ENCODE assay signal across 9 cellular contexts in the genomic region with DNA sequence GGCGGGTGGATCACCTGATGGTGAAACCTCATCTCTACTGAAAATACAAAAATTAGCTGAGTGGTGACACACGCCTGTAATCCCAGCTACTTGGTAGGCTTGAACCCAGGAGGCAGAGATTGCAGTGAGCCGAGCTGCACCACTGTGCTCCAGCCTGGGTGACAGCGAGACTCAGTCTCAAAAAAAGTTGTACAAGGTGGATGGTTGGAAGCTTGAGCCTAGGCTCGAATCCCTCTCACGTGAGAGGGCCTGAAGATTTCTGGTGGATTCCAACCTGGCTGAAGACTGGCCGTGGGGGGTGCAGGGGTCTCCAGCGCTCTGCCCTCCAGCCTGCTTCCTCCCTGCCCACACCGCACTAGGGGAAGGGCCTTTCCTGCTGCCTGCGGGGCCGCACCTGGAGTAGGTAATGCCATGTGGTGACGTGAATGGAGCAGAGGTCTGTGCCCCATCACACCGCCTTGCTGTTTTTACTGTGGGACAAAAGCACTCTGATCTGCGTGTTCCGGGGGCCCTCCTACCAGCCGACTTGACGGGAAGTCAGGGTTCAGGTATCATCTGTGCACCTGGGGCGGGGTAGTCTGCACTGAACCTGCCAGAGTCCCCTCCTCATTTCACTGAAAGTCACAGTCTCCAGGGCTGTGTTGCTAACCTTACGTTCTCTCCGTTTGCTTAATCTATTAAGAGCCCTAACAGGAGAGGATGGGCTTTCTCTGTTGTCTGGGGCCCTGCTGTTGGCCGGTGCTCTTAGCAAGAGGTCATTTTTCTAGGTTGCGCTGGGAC. TPM values are rescaled to one million over a fixed set of nuclear protein-coding genes. Genes with fewer than 3 reads are reported as not detected.
DNase-seq lines count a peak whose midpoint lies in the region; ATAC-seq, FAIRE-seq and TF ChIP-seq lines count a peak whose summit lies in the region.
"Had no signal": no experiment of that assay in that cellular context is flagged by ENCODE, and none has a peak within 500 bp of the region (broad histone marks: within the 10 kb centered on the region; RNA-seq: fewer than 3 reads in every experiment).

No MANE protein-coding gene starts in this region.

- intact Hi-C loops in spleen (cut with DNase I; ENCODE audit: low total_unique reads) = no loop called here

- H3K27me3 ChIP-seq in CD8-positive, alpha-beta memory T cell (ENCODE audit: insufficient read depth, low read length, poor library complexity, severe bottlenecking) = no peaks in the 10 kb centered on the region
- no peaks in the 10 kb centered on the region; the same call in 1 of the 2 replicates for H3K27me3 ChIP-seq in HUES6 (ENCODE audit: control insufficient read depth, insufficient read depth, low read length)
- H3K27me3 ChIP-seq in iPS-18a (ENCODE audit: control insufficient read depth, insufficient read depth, low read length) = no peaks in the 10 kb centered on the region
- H3K27me3 ChIP-seq in gastroesophageal sphincter = peaks cover 19% of the 10 kb centered on the region
- H3K27me3 ChIP-seq in spleen (replicated peaks in 1 of 7) = peaks cover 0 to 12% (median 0%) of the 10 kb centered on the region in 7 donors

- no peak for FAIRE-seq in RCC 7860 (lab: Jason Lieb, UNC)
- FAIRE-seq: GM18507 had no signal

- POLR2A ChIA-PET in CD8-positive, alpha-beta memory T cell (lab: Charles Lee) = interaction anchor here (0.6 kb wide), 1 partner anchor 42 kb away, joined by 3 read pairs; no protein-coding TSS in a partner anchor
- POLR2A ChIA-PET in activated CD4-positive, alpha-beta memory T cell treated with anti-CD3 and anti-CD28 coated beads, Interleukin-2, amount 10 ng/mL, durations not matched to agents 7 days and 5 days (lab: Charles Lee) = interaction anchor here (0.5 to 2.4 kb wide), 6 partner anchors 10 to 249 kb away, joined by 3 to 11 read pairs (median 4); a partner anchor contains a TSS

- TF ChIP-seq POLR2A in gastroesophageal sphincter (IDR thresholded peaks at IDR 0.05) (no peak), spleen (IDR thresholded peaks at IDR 0.05) (no peak)

- peak overlapping the region in 7 of 8 donors; percentile 18 to 100 (median 76) for H3K27ac Mint-ChIP-seq in CD8-positive, alpha-beta memory T cell
- H3K27ac Mint-ChIP-seq in activated CD4-positive, alpha-beta memory T cell treated with anti-CD3 and anti-CD28 coated beads, Interleukin-2, amount 10 ng/mL, durations not matched to agents 7 days and 5 days = peak overlapping the region; percentile 23

- H3K36me3 ChIP-seq in CD8-positive, alpha-beta memory T cell (ENCODE audit: insufficient read depth, low read length) = peaks cover 39% of the 10 kb centered on the region
- H3K36me3 ChIP-seq in HUES6 (ENCODE audit: control insufficient read depth, insufficient read depth, low read length) (peaks cover 43% of the 10 kb centered on the region), iPS-18a (ENCODE audit: control insufficient read depth, low read depth, low read length) (peaks cover 33% of the 10 kb centered on the region), gastroesophageal sphincter (peaks cover 0 to 40% of the 10 kb centered on the region in 2 donors), spleen (peaks cover 0 to 43% (median 36%) of the 10 kb centered on the region in 6 donors)

- TF ChIP-seq EP300 in gastroesophageal sphincter (IDR thresholded peaks at IDR 0.05) = no peak

- WGBS in gastroesophageal sphincter (ENCODE audit: low coverage in 1 of 2), 2 donors = 41 to 56% methylated on average over 5 to 9 of the region's 22 CpGs
- 63 to 84% (median 71%) methylated on average over 21 to 22 of the region's 22 CpGs for WGBS in spleen, 5 donors

- peaks cover 14 to 52% (median 17%) of the 10 kb centered on the region in 3 donors for H3K36me3 Mint-ChIP-seq in CD8-positive, alpha-beta memory T cell
- peaks cover 46% of the 10 kb centered on the region for H3K36me3 Mint-ChIP-seq in activated CD4-positive, alpha-beta memory T cell treated with anti-CD3 and anti-CD28 coated beads, Interleukin-2, amount 10 ng/mL, durations not matched to agents 7 days and 5 days (ENCODE audit: low read depth)

- no peaks in the 10 kb centered on the region for H3K9me3 ChIP-seq in CD8-positive, alpha-beta memory T cell (ENCODE audit: low read length)
- no peaks in the 10 kb centered on the region for H3K9me3 ChIP-seq in HUES6 (ENCODE audit: control insufficient read depth, insufficient read depth, low read depth, low read length)
- no peaks in the 10 kb centered on the region for H3K9me3 ChIP-seq in iPS-18a (ENCODE audit: control insufficient read depth, low read depth, low read length)
- H3K9me3 ChIP-seq in gastroesophageal sphincter = no peaks in the 10 kb centered on the region
- H3K9me3 ChIP-seq in spleen = no peaks in the 10 kb centered on the region

- ATAC-seq in gastroesophageal sphincter = no peak
- no peak for ATAC-seq in HG02642 (IDR thresholded peaks at IDR 0.05; ENCODE audit: poor library complexity, unreplicated experiment)

- no peak for DNase-seq in CD8-positive, alpha-beta memory T cell
- no peak for DNase-seq in activated CD4-positive, alpha-beta memory T cell treated with anti-CD3 and anti-CD28 coated beads, Interleukin-2, amount 10 ng/mL, durations not matched to agents 7 days and 5 days
- DNase-seq in spleen = no peak
- no peak for DNase-seq in RCC 7860 (ENCODE audit: low spot score)

- peaks cover 50% of the 10 kb centered on the region for H3K4me1 ChIP-seq in CD8-positive, alpha-beta memory T cell (ENCODE audit: insufficient read depth, low read length)
- H3K4me1 ChIP-seq in HUES6 (ENCODE audit: control insufficient read depth, insufficient read depth, low read length) = peaks cover 39% of the 10 kb centered on the region
- H3K4me1 ChIP-seq in iPS-18a (ENCODE audit: control insufficient read depth, low read depth, low read length) = peaks cover 17% of the 10 kb centered on the region
- H3K4me1 ChIP-seq in gastroesophageal sphincter = peaks cover 0 to 59% (median 27%) of the 10 kb centered on the region in 3 donors
- H3K4me1 ChIP-seq in spleen = peaks cover 27 to 64% (median 57%) of the 10 kb centered on the region in 6 donors

- peaks cover 49 to 64% (median 54%) of the 10 kb centered on the region in 3 donors for H3K4me1 Mint-ChIP-seq in CD8-positive, alpha-beta memory T cell
- peaks cover 50% of the 10 kb centered on the region for H3K4me1 Mint-ChIP-seq in activated CD4-positive, alpha-beta memory T cell treated with anti-CD3 and anti-CD28 coated beads, Interleukin-2, amount 10 ng/mL, durations not matched to agents 7 days and 5 days

- CTCF ChIA-PET in CD8-positive, alpha-beta memory T cell (lab: Charles Lee) = interaction anchor here (1.1 kb wide), 1 partner anchor 77 kb away, joined by 3 read pairs; no protein-coding TSS in a partner anchor
- CTCF ChIA-PET in activated CD4-positive, alpha-beta memory T cell treated with anti-CD3 and anti-CD28 coated beads, Interleukin-2, amount 10 ng/mL, durations not matched to agents 7 days and 5 days (lab: Charles Lee) = interaction anchor here (1.4 to 1.5 kb wide), 2 partner anchors 136 to 251 kb away, joined by 4 read pairs; no protein-coding TSS in a partner anchor

- H3K27ac ChIP-seq in CD8-positive, alpha-beta memory T cell (ENCODE audit: low read depth, low read length) = no peak overlapping the region
- no peak overlapping the region; the same call in 1 of the 2 replicates for H3K27ac ChIP-seq in HUES6 (ENCODE audit: low read depth, low read length)
- H3K27ac ChIP-seq in iPS-18a (ENCODE audit: low read length) = no peak overlapping the region
- peak overlapping the region in 1 of 4 donors; percentile 25 for H3K27ac ChIP-seq in gastroesophageal sphincter
- H3K27ac ChIP-seq in spleen = no peak overlapping the region

- TF ChIP-seq CTCF in gastroesophageal sphincter (IDR thresholded peaks at IDR 0.05) (no peak), spleen (IDR thresholded peaks at IDR 0.05 in 8 of 11, conservative IDR thresholded peaks at IDR 0.05 in 3 of 11) (no peak)

- H3K27me3 Mint-ChIP-seq in CD8-positive, alpha-beta memory T cell = no peaks in the 10 kb centered on the region
- H3K27me3 Mint-ChIP-seq in activated CD4-positive, alpha-beta memory T cell treated with anti-CD3 and anti-CD28 coated beads, Interleukin-2, amount 10 ng/mL, durations not matched to agents 7 days and 5 days = no peaks in the 10 kb centered on the region

- H3K4me3 ChIP-seq in CD8-positive, alpha-beta memory T cell (ENCODE audit: low read length) = no peak overlapping the region
- peak overlapping the region; percentile 51 for H3K4me3 ChIP-seq in HUES6 (ENCODE audit: low read depth, low read length)
- peak overlapping the region; percentile 15 for H3K4me3 ChIP-seq in iPS-18a (ENCODE audit: low read length)
- H3K4me3 ChIP-seq in gastroesophageal sphincter = no peak overlapping the region
- H3K4me3 ChIP-seq in spleen = no peak overlapping the region

- H3K9ac ChIP-seq in HUES6 (ENCODE audit: low read length) = peak overlapping the region; percentile 24
- H3K9ac ChIP-seq in iPS-18a (ENCODE audit: low read length) = peak overlapping the region; percentile 34

- peak overlapping the region; percentile 23 to 99 (median 57) for H3K4me3 Mint-ChIP-seq in CD8-positive, alpha-beta memory T cell
- H3K4me3 Mint-ChIP-seq in activated CD4-positive, alpha-beta memory T cell treated with anti-CD3 and anti-CD28 coated beads, Interleukin-2, amount 10 ng/mL, durations not matched to agents 7 days and 5 days = no peak overlapping the region

- H3K9me3 Mint-ChIP-seq in CD8-positive, alpha-beta memory T cell = no peaks in the 10 kb centered on the region
- no peaks in the 10 kb centered on the region for H3K9me3 Mint-ChIP-seq in activated CD4-positive, alpha-beta memory T cell treated with anti-CD3 and anti-CD28 coated beads, Interleukin-2, amount 10 ng/mL, durations not matched to agents 7 days and 5 days

RNA-seq across cellular contexts. Expression of a gene that starts 4.2 kb away (rescaled TPM):
- total RNA-seq in CD8-positive, alpha-beta memory T cell = 1,000 to 10,000 TPM; 2,710 to 2,878 TPM
- 5,211 TPM for polyA plus RNA-seq in CD8-positive, alpha-beta memory T cell
- 1,000 to 10,000 TPM; 2,083 to 2,114 TPM for total RNA-seq in activated CD4-positive, alpha-beta memory T cell treated with anti-CD3 and anti-CD28 coated beads, Interleukin-2, amount 10 ng/mL, durations not matched to agents 7 days and 5 days
- total RNA-seq in gastroesophageal sphincter (1,000 to 10,000 TPM; 2,888 to 7,342 (median 4,676) TPM), spleen (1,000 to 10,000 TPM; 2,154 to 6,842 (median 2,799) TPM)
- over 10,000 TPM; 13,171 to 16,278 (median 14,011) TPM for polyA plus RNA-seq in spleen

RNA-seq across cellular contexts. Expression of a gene that starts 10.9 kb away (rescaled TPM):
- total RNA-seq in CD8-positive, alpha-beta memory T cell = 1 to 10 TPM; 3.2 to 6.1 TPM
- polyA plus RNA-seq in CD8-positive, alpha-beta memory T cell = 12.9 TPM
- 1 to 10 TPM; 3.3 to 4.4 TPM for total RNA-seq in activated CD4-positive, alpha-beta memory T cell treated with anti-CD3 and anti-CD28 coated beads, Interleukin-2, amount 10 ng/mL, durations not matched to agents 7 days and 5 days
- 1 to 10 TPM in 1 of 4 donors, under 1 TPM in 1, not detected in 2; 0.67 to 1.8 TPM for total RNA-seq in gastroesophageal sphincter
- 1 to 10 TPM in 3 of 7 donors, under 1 TPM in 3, not detected in 1; 0.37 to 2.2 (median 1.0) TPM for total RNA-seq in spleen
- polyA plus RNA-seq in spleen = 1 to 10 TPM; 2.9 to 4.3 (median 3.7) TPM

RNA-seq across cellular contexts. Expression of a gene that starts 48.8 kb away (rescaled TPM):
- total RNA-seq in CD8-positive, alpha-beta memory T cell = not detected
- not detected for polyA plus RNA-seq in CD8-positive, alpha-beta memory T cell
- total RNA-seq in activated CD4-positive, alpha-beta memory T cell treated with anti-CD3 and anti-CD28 coated beads, Interleukin-2, amount 10 ng/mL, durations not matched to agents 7 days and 5 days = not detected
- total RNA-seq in gastroesophageal sphincter (under 1 TPM in 1 of 4 donors, not detected in 3; 0.54 TPM), spleen (10 to 100 TPM in 1 of 7 donors, 1 to 10 TPM in 5, under 1 TPM in 1; 0.57 to 39.5 (median 4.0) TPM)
- polyA plus RNA-seq in spleen = 1 to 10 TPM in 1 of 3 donors, under 1 TPM in 2; 0.33 to 2.0 (median 0.83) TPM

RNA-seq across cellular contexts. Expression of a gene that starts 56.5 kb away (rescaled TPM):
- total RNA-seq in CD8-positive, alpha-beta memory T cell = 10 to 100 TPM; 77.4 to 79.5 TPM
- 48.2 TPM for polyA plus RNA-seq in CD8-positive, alpha-beta memory T cell
- 10 to 100 TPM; 73.9 to 77.9 TPM for total RNA-seq in activated CD4-positive, alpha-beta memory T cell treated with anti-CD3 and anti-CD28 coated beads, Interleukin-2, amount 10 ng/mL, durations not matched to agents 7 days and 5 days
- total RNA-seq in gastroesophageal sphincter (100 to 1,000 TPM in 2 of 4 donors, 10 to 100 TPM in 2; 80.9 to 160 (median 98.2) TPM), spleen (100 to 1,000 TPM in 6 of 7 donors, 10 to 100 TPM in 1; 90.4 to 260 (median 153) TPM)
- polyA plus RNA-seq in spleen = 100 to 1,000 TPM in 2 of 3 donors, 10 to 100 TPM in 1; 64.5 to 189 (median 135) TPM

Comparison
In these comparisons a context has a peak if more than half of its experiments do, and no peak if none do; other contexts are left out.
1. H3K4me3 ChIP-seq: peak in HUES6 (single experiment) and iPS-18a (single experiment); none in CD8-positive, alpha-beta memory T cell (single experiment), gastroesophageal sphincter (0 of 2) and spleen (0 of 8).